ENCODE assay signal across 15 cellular contexts in the genomic region with DNA sequence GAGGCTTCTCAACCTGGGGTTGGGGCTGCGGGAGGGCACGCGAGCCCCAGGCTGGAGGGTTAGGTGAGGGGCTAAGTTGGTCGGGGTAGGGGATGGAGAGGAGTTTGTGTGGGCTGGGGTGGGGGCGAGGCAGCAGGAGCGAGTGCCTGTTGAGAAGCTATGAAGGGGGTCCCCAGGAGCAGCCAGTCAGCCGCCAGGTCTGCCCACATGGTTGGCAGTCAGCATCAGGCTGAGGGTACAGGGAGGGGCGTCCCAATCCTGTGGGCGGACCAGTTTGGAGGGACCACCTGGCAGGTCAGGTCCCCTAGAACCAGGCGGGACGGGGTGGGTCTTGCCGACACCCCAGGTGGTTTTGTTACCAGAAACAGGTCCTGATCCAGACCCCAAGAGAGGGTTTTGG. TPM values are rescaled to one million over a fixed set of nuclear protein-coding genes. Genes with fewer than 3 reads are reported as not detected.
DNase-seq lines count a peak whose midpoint lies in the region; ATAC-seq, FAIRE-seq and TF ChIP-seq lines count a peak whose summit lies in the region.
"Had no signal": no experiment of that assay in that cellular context is flagged by ENCODE, and none has a peak within 500 bp of the region (broad histone marks: within the 10 kb centered on the region; RNA-seq: fewer than 3 reads in every experiment).

No MANE protein-coding gene starts in this region.

- H3K36me3 ChIP-seq in HUES48 (ENCODE audit: control insufficient read depth, insufficient read depth, low read length) (0 out of 2 replicates have a peak, but pooled peaks cover 4% of the 10 kb centered on the region), endodermal cell (ENCODE audit: control insufficient read depth, insufficient read depth, low read length) (peaks cover 3% of the 10 kb centered on the region), osteoblast (ENCODE audit: insufficient read depth, low read length) (no peaks in the 10 kb centered on the region), pancreas (no peaks in the 10 kb centered on the region)
- H3K36me3 ChIP-seq in naive thymus-derived CD4-positive, alpha-beta T cell (ENCODE audit: control insufficient read depth in 2 of 3, insufficient read depth in 3 of 3, low read length in 3 of 3), result no peaks in the 10 kb centered on the region

- 69 to 94% methylated on average over 5 to 12 of the region's 12 CpGs for WGBS in endodermal cell (ENCODE audit: insufficient coverage in 1 of 2, insufficient read length in 1 of 2), 2 experiments
- WGBS in pancreas, 2 donors, result 58% methylated on average over 10 to 12 of the region's 12 CpGs

- H3K4me1 ChIP-seq in HUES48 (ENCODE audit: control insufficient read depth, insufficient read depth, low read length), result peaks cover 10% of the 10 kb centered on the region; the same call in 1 of the 2 replicates
- H3K4me1 ChIP-seq in endodermal cell (ENCODE audit: control insufficient read depth, insufficient read depth, low read length), result peaks cover 11% of the 10 kb centered on the region
- peaks cover 5 to 15% of the 10 kb centered on the region in 2 donors for H3K4me1 ChIP-seq in naive thymus-derived CD4-positive, alpha-beta T cell (ENCODE audit: control insufficient read depth in 2 of 2, insufficient read depth in 2 of 2, low read length in 2 of 2)
- H3K4me1 ChIP-seq in osteoblast (ENCODE audit: insufficient read depth, low read length), result peaks cover 4% of the 10 kb centered on the region
- peaks cover 0 to 5% (median 0%) of the 10 kb centered on the region in 3 donors for H3K4me1 ChIP-seq in pancreas

- DNase-seq in CD4-positive, alpha-beta T cell, result no peak
- DNase-seq in endodermal cell, result peak; percentile 61
- no peak for DNase-seq in naive thymus-derived CD4-positive, alpha-beta T cell
- no peak for DNase-seq in osteoblast (ENCODE audit: insufficient read length, low spot score, missing footprints)
- DNase-seq in pancreas, result no peak
- DNase-seq in CD1c-positive myeloid dendritic cell (ENCODE audit: extremely low spot score), result no peak
- no peak for DNase-seq in mucosa of gallbladder (ENCODE audit: low spot score)
- DNase-seq: activated CD4-positive, alpha-beta T cell treated with anti-CD3 and anti-CD28 coated beads for 4 hours; amygdala; NCI-H774 had no signal

- no peak for FAIRE-seq in pancreas (lab: Jason Lieb, UNC)
- FAIRE-seq: endothelial cell of umbilical vein, H54, HepG2 had no signal

- peaks cover 16% of the 10 kb centered on the region for H3K27me3 Mint-ChIP-seq in CD4-positive, alpha-beta T cell
- peaks cover 70% of the 10 kb centered on the region for H3K27me3 Mint-ChIP-seq in endodermal cell (ENCODE audit: insufficient read depth)
- H3K27me3 Mint-ChIP-seq in naive thymus-derived CD4-positive, alpha-beta T cell, result peaks cover 0 to 45% (median 15%) of the 10 kb centered on the region in 5 donors

- H3K9me3 Mint-ChIP-seq in CD4-positive, alpha-beta T cell, result no peaks in the 10 kb centered on the region
- H3K9me3 Mint-ChIP-seq in endodermal cell, result peaks cover 18% of the 10 kb centered on the region
- peaks cover 0 to 2% (median 0%) of the 10 kb centered on the region in 11 donors for H3K9me3 Mint-ChIP-seq in naive thymus-derived CD4-positive, alpha-beta T cell

- no peak for ATAC-seq in CD4-positive, alpha-beta T cell (ENCODE audit: poor library complexity)
- ATAC-seq in naive thymus-derived CD4-positive, alpha-beta T cell, result no peak
- ATAC-seq in pancreas, result no peak

- intact Hi-C loops in CD4-positive, alpha-beta T cell (cut with DNase I, micrococcal nuclease), result loop anchor here in 1 of 2 experiments (5.0 kb wide), 1 partner anchor 40 kb away; a partner anchor contains a TSS
- intact Hi-C loops in naive thymus-derived CD4-positive, alpha-beta T cell (cut with micrococcal nuclease), result loop anchor here in 1 of 2 donors (2.0 kb wide), 2 partner anchors 40 to 70 kb away; partner anchors contain the start of gene RNF187
- intact Hi-C loops in pancreas (cut with DNase I), result no loop called here

- no peak overlapping the region for H3K27ac Mint-ChIP-seq in CD4-positive, alpha-beta T cell
- no peak overlapping the region for H3K27ac Mint-ChIP-seq in endodermal cell
- H3K27ac Mint-ChIP-seq in naive thymus-derived CD4-positive, alpha-beta T cell, result peak overlapping the region in 2 of 9 donors; percentile 28 to 51

- H3K4me3 Mint-ChIP-seq in CD4-positive, alpha-beta T cell, result peak overlapping the region; percentile 68
- H3K4me3 Mint-ChIP-seq in endodermal cell, result peak overlapping the region; percentile 72
- H3K4me3 Mint-ChIP-seq in naive thymus-derived CD4-positive, alpha-beta T cell, result peak overlapping the region; percentile 32 to 91 (median 82)

- H3K4me3 ChIP-seq in HUES48 (ENCODE audit: low read depth, low read length) (peak overlapping the region; percentile 37), endodermal cell (ENCODE audit: low read length) (no peak overlapping the region), osteoblast (ENCODE audit: insufficient read depth, low read length) (no peak overlapping the region), pancreas (no peak overlapping the region)
- H3K4me3 ChIP-seq in naive thymus-derived CD4-positive, alpha-beta T cell (ENCODE audit: low read length), result no peak overlapping the region

- H4K20me1 ChIP-seq in osteoblast (ENCODE audit: insufficient read depth, low read length), result peaks cover 18% of the 10 kb centered on the region

- H3K9ac ChIP-seq in HUES48 (ENCODE audit: low read depth, low read length), result no peak overlapping the region
- no peak overlapping the region for H3K9ac ChIP-seq in endodermal cell (ENCODE audit: extremely low read depth, low read length, poor library complexity, severe bottlenecking)

- H3K27ac ChIP-seq in CD4-positive, alpha-beta T cell (ENCODE audit: low read depth, low read length), result no peak overlapping the region
- no peak overlapping the region for H3K27ac ChIP-seq in HUES48 (ENCODE audit: low read depth, low read length)
- H3K27ac ChIP-seq in endodermal cell (ENCODE audit: low read depth, low read length), result no peak overlapping the region
- H3K27ac ChIP-seq in naive thymus-derived CD4-positive, alpha-beta T cell (ENCODE audit: low read depth, low read length), result no peak overlapping the region
- no peak overlapping the region for H3K27ac ChIP-seq in osteoblast (ENCODE audit: low read depth, low read length)
- no peak overlapping the region for H3K27ac ChIP-seq in pancreas

- no peak overlapping the region for H3K4me2 ChIP-seq in osteoblast (ENCODE audit: insufficient read depth, low read length)

- no peaks in the 10 kb centered on the region for H3K79me2 ChIP-seq in osteoblast (ENCODE audit: insufficient read depth, low read length)

- no peaks in the 10 kb centered on the region for H3K36me3 Mint-ChIP-seq in CD4-positive, alpha-beta T cell (ENCODE audit: low read depth)
- H3K36me3 Mint-ChIP-seq in endodermal cell (ENCODE audit: low read depth), result peaks cover 15% of the 10 kb centered on the region
- peaks cover 0 to 17% (median 0%) of the 10 kb centered on the region in 5 donors for H3K36me3 Mint-ChIP-seq in naive thymus-derived CD4-positive, alpha-beta T cell

- no peak for TF ChIP-seq CTCF in CD4-positive, alpha-beta T cell (IDR thresholded peaks at IDR 0.05)
- no peak for TF ChIP-seq CTCF in endodermal cell (conservative IDR thresholded peaks at IDR 0.05)
- no peak for TF ChIP-seq CTCF in osteoblast (IDR thresholded peaks at IDR 0.05; ENCODE audit: extremely low read depth, low read depth, low read length)
- TF ChIP-seq CTCF in pancreas (IDR thresholded peaks at IDR 0.05), result no peak

- H3K4me1 Mint-ChIP-seq in CD4-positive, alpha-beta T cell (ENCODE audit: low read depth), result peaks cover 24% of the 10 kb centered on the region
- peaks cover 37% of the 10 kb centered on the region for H3K4me1 Mint-ChIP-seq in endodermal cell
- peaks cover 8 to 36% (median 27%) of the 10 kb centered on the region in 7 donors for H3K4me1 Mint-ChIP-seq in naive thymus-derived CD4-positive, alpha-beta T cell

- peaks cover 6% of the 10 kb centered on the region for H3K27me3 ChIP-seq in CD4-positive, alpha-beta T cell (ENCODE audit: control insufficient read depth, insufficient read depth, low read length)
- H3K27me3 ChIP-seq in HUES48 (ENCODE audit: control insufficient read depth, insufficient read depth, low read length) (peaks cover 78% of the 10 kb centered on the region), endodermal cell (ENCODE audit: control insufficient read depth, insufficient read depth, low read length, poor library complexity, severe bottlenecking) (peaks cover 14% of the 10 kb centered on the region), osteoblast (ENCODE audit: insufficient read depth, low read length) (peaks cover 32% of the 10 kb centered on the region), pancreas (no peaks in the 10 kb centered on the region)
- H3K27me3 ChIP-seq in naive thymus-derived CD4-positive, alpha-beta T cell (ENCODE audit: control insufficient read depth in 2 of 2, insufficient read depth in 2 of 2, low read length in 2 of 2), result no peaks in the 10 kb centered on the region

- POLR2A ChIA-PET in CD4-positive, alpha-beta T cell (lab: Charles Lee), result no interaction called here
- POLR2A ChIA-PET in naive thymus-derived CD4-positive, alpha-beta T cell (lab: Charles Lee), result no interaction called here

- CTCF ChIA-PET in CD4-positive, alpha-beta T cell (lab: Charles Lee), result no interaction called here
- CTCF ChIA-PET in naive thymus-derived CD4-positive, alpha-beta T cell (lab: Charles Lee), result no interaction called here

- no peak overlapping the region for H2AFZ ChIP-seq in osteoblast (ENCODE audit: low read length)

- no peaks in the 10 kb centered on the region for H3K9me3 ChIP-seq in CD4-positive, alpha-beta T cell (ENCODE audit: control insufficient read depth, low read length)
- no peaks in the 10 kb centered on the region; the same call in 1 of the 2 replicates for H3K9me3 ChIP-seq in HUES48 (ENCODE audit: control insufficient read depth, insufficient read depth, low read length)
- no peaks in the 10 kb centered on the region for H3K9me3 ChIP-seq in endodermal cell (ENCODE audit: control insufficient read depth, low read length)
- H3K9me3 ChIP-seq in naive thymus-derived CD4-positive, alpha-beta T cell (ENCODE audit: control insufficient read depth in 2 of 3, low read length in 3 of 3), result no peaks in the 10 kb centered on the region
- H3K9me3 ChIP-seq in osteoblast (ENCODE audit: low read depth, low read length), result no peaks in the 10 kb centered on the region
- H3K9me3 ChIP-seq in pancreas, result no peaks in the 10 kb centered on the region

RNA-seq across cellular contexts. Expression of gene TRIM17, which starts 0.4 kb away (rescaled TPM):
- total RNA-seq in CD4-positive, alpha-beta T cell, result under 1 TPM; 0.73 to 0.96 TPM
- total RNA-seq in endodermal cell (10 to 100 TPM in 1 of 2 donors, 1 to 10 TPM in 1; 8.4 to 19.6 TPM), osteoblast (under 0.01 TPM in 1 of 2 replicates, not detected in the other), pancreas (1 to 10 TPM in 1 of 6 donors, under 1 TPM in 4, not detected in 1; 0.14 to 2.4 (median 0.38) TPM), mucosa of gallbladder (0.23 TPM)
- 4.8 TPM for polyA plus RNA-seq in endodermal cell (2013, experiment 1 of 2)
- 3.4 TPM for polyA plus RNA-seq in endodermal cell (2013, experiment 2 of 2)
- 1 to 10 TPM in 3 of 5 experiments, under 1 TPM in 2; 0.92 to 2.5 (median 1.8) TPM for total RNA-seq in naive thymus-derived CD4-positive, alpha-beta T cell
- under 1 TPM; 0.18 to 0.44 TPM for polyA plus RNA-seq in naive thymus-derived CD4-positive, alpha-beta T cell
- polyA plus RNA-seq in pancreas, result under 1 TPM; 0.14 to 0.68 TPM
- total RNA-seq: endothelial cell of umbilical vein, SK-MEL-5 had no signal
- polyA plus RNA-seq: endothelial cell of umbilical vein had no signal

RNA-seq across cellular contexts. Expression of gene TRIM11, which starts 10.4 kb away (rescaled TPM):
- 10 to 100 TPM; 32.0 to 32.6 TPM for total RNA-seq in CD4-positive, alpha-beta T cell
- total RNA-seq in endodermal cell, result 10 to 100 TPM; 33.8 to 38.9 TPM
- 18.2 TPM for polyA plus RNA-seq in endodermal cell (2013, experiment 1 of 2)
- polyA plus RNA-seq in endodermal cell (2013, experiment 2 of 2), result 19.0 TPM
- total RNA-seq in naive thymus-derived CD4-positive, alpha-beta T cell, result 10 to 100 TPM; 36.0 to 64.9 (median 48.2) TPM
- 10 to 100 TPM; 11.8 to 22.4 TPM for polyA plus RNA-seq in naive thymus-derived CD4-positive, alpha-beta T cell
- total RNA-seq in osteoblast, result 22.1 and 25.7 TPM in 2 replicates
- 10 to 100 TPM in 2 of 6 donors, 1 to 10 TPM in 4; 7.6 to 15.1 (median 9.2) TPM for total RNA-seq in pancreas
- 10 to 100 TPM; 13.6 to 16.3 TPM for polyA plus RNA-seq in pancreas
- 33.3 TPM for total RNA-seq in mucosa of gallbladder
